In the genomic region with DNA sequence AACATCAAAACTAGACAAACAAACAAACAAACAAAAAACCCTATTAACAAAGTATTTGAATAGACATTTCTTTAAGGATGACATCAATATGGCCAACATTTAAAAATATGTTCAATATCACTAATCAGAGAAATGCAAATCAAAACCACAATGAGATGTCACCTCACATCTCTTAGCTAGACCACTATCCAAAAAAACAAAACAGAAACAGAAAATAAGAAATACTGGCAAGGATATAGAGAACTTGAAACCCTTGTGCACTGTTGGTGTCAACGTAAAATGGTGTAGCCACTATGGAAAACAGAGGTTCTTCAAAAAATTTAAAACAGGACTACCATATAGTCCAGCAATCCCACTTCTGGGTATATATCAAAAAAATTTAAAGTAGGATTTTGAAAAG, we compare ENCODE assay signal across 7 cellular contexts.
ATAC-seq lines count a peak whose summit lies in the region.

No MANE protein-coding gene starts in this region.

- ATAC-seq in GM18867 (IDR thresholded peaks at IDR 0.05; ENCODE audit: unreplicated experiment) = peak; percentile 91
- ATAC-seq in GM19397 (IDR thresholded peaks at IDR 0.05; ENCODE audit: unreplicated experiment) = peak; percentile 67
- peak; percentile 70 for ATAC-seq in GM21526 (IDR thresholded peaks at IDR 0.05; ENCODE audit: low FRiP score, unreplicated experiment)
- ATAC-seq in HG02642 (IDR thresholded peaks at IDR 0.05; ENCODE audit: poor library complexity, unreplicated experiment) = peak; percentile 72
- peak; percentile 88 for ATAC-seq in HG02973 (IDR thresholded peaks at IDR 0.05; ENCODE audit: unreplicated experiment)
- ATAC-seq in HG03196 (IDR thresholded peaks at IDR 0.05; ENCODE audit: unreplicated experiment) = peak; percentile 80
- ATAC-seq in HG03558 (IDR thresholded peaks at IDR 0.05; ENCODE audit: extremely low read depth, unreplicated experiment) = peak; percentile 81

Comparison
In these comparisons a context has a peak if more than half of its experiments do, and no peak if none do; other contexts are left out.
1. Peak in every context shown above with its lines: ATAC-seq.